24 cellular contexts compared by ENCODE assay signal in genomic region chr12:114407034-114407420, GRCh38. TPM values are rescaled to one million over a fixed set of nuclear protein-coding genes. Genes with fewer than 3 reads are reported as not detected.
DNase-seq lines count a peak whose midpoint lies in the region; ATAC-seq and TF ChIP-seq lines count a peak whose summit lies in the region.
"Had no signal": no experiment of that assay in that cellular context is flagged by ENCODE, and none has a peak within 500 bp of the region (broad histone marks: within the 10 kb centered on the region; RNA-seq: fewer than 3 reads in every experiment).

No MANE protein-coding gene starts in this region.

- TSS peak; percentile 33 for BruUV-seq in IMR-90 (replicated peaks; lab: Mats Ljungman, UMichigan)

- H3K79me1 ChIP-seq in IMR-90 (ENCODE audit: low read depth in 1 of 2, low read length in 2 of 2), result 0 out of 4 replicates have a peak, but pooled peaks cover 0 to 7% of the 10 kb centered on the region in 2 experiments

- peak overlapping the region; percentile 72 for H3K56ac ChIP-seq in IMR-90 (ENCODE audit: extremely low read depth, insufficient read depth, low read length)

- H3K36me3 ChIP-seq in cardiac muscle cell (no peaks in the 10 kb centered on the region), IMR-90 (ENCODE audit: control insufficient read depth, insufficient read depth, low read length) (peaks cover 5% of the 10 kb centered on the region; the same call in 1 of the 2 replicates), hepatocyte (replicated peaks; ENCODE audit: insufficient read depth, low read depth) (no peaks in the 10 kb centered on the region), upper lobe of left lung (no peaks in the 10 kb centered on the region)
- H3K36me3 ChIP-seq: prostate gland, transverse colon had no signal

- peaks cover 85% of the 10 kb centered on the region for H3K79me2 ChIP-seq in hepatocyte

- no CpG with 5 or more reads among the region's 8 CpGs for WGBS in IMR-90 (ENCODE audit: extremely low coverage in 2 of 2, insufficient read length in 1 of 2), 2 experiments
- 18% methylated on average over 8 of the region's 8 CpGs for WGBS in hepatocyte (ENCODE audit: low lambda C conversion rate, missing lambda C conversion rate)
- 25 to 29% methylated on average over 7 to 8 of the region's 8 CpGs for WGBS in upper lobe of left lung, 2 donors

- H3K4me2 ChIP-seq in IMR-90 (ENCODE audit: low read depth, low read length), result peak overlapping the region; percentile 72
- peak overlapping the region; percentile 86 for H3K4me2 ChIP-seq in hepatocyte
- H3K4me2 ChIP-seq: KMS-11 had no signal

- peak overlapping the region; percentile 99 for H3K23ac ChIP-seq in IMR-90 (ENCODE audit: low read depth, low read length)

- no peak for ATAC-seq in IMR-90 (ENCODE audit: low read depth)
- no peak for ATAC-seq in upper lobe of left lung (ENCODE audit: low FRiP score in 2 of 2)
- ATAC-seq: PC-3 had no signal

- no peak for TF ChIP-seq RAD21 in IMR-90 (IDR thresholded peaks at IDR 0.05; ENCODE audit: low read length)

- peak overlapping the region; percentile 4 for H2AK9ac ChIP-seq in IMR-90 (replicated peaks; ENCODE audit: low read depth, low read length, poor library complexity)

- H3K4me3 ChIP-seq in cardiac muscle cell (peak overlapping the region; percentile 97), IMR-90 (ENCODE audit: insufficient read depth, low read depth, low read length) (peak overlapping the region; percentile 97), hepatocyte (peak overlapping the region; percentile 38), upper lobe of left lung (peak overlapping the region in 3 of 4 donors; percentile 37 to 53 (median 53))
- H3K4me3 ChIP-seq: transverse colon had no signal

- POLR2A ChIA-PET in IMR-90 (lab: Charles Lee; ENCODE audit: unreplicated experiment), result interaction anchor here (0.6 kb wide), 1 partner anchor 70 kb away, joined by 6 read pairs; no protein-coding TSS in a partner anchor

- H3K4ac ChIP-seq in IMR-90 (ENCODE audit: low read depth, low read length), result peak overlapping the region; percentile 97

- H3K9me2 ChIP-seq in hepatocyte (replicated peaks; ENCODE audit: insufficient read depth), result no peaks in the 10 kb centered on the region

- dilution Hi-C loops in IMR-90 (cut with HindIII; ENCODE audit: low sequenced_read_pairs, unreplicated experiment), result no loop called here

- H2AK5ac ChIP-seq in IMR-90 (ENCODE audit: low read depth, low read length), result peak overlapping the region; percentile 47; the same call in 1 of the 2 replicates

- H3K9me3 ChIP-seq in cardiac muscle cell (ENCODE audit: low read depth), result no peaks in the 10 kb centered on the region
- H3K9me3 ChIP-seq in IMR-90 (ENCODE audit: control insufficient read depth, insufficient read depth, low read length), result no peaks in the 10 kb centered on the region
- H3K9me3 ChIP-seq in hepatocyte (ENCODE audit: low read depth), result no peaks in the 10 kb centered on the region
- no peaks in the 10 kb centered on the region for H3K9me3 ChIP-seq in upper lobe of left lung
- H3K9me3 ChIP-seq: prostate gland, transverse colon had no signal

- in situ Hi-C loops in IMR-90 (cut with MboI; ENCODE audit: low sequenced_read_pairs), result loop anchor here (25.0 kb wide), 2 partner anchors 930 to 1220 kb away; partner anchors contain the start of genes DDX54 and RITA1

- peak overlapping the region; percentile 93 for H3K27ac ChIP-seq in cardiac muscle cell
- H3K27ac ChIP-seq in IMR-90 (ENCODE audit: insufficient read depth, low read length), result peak overlapping the region; percentile 100
- H3K27ac ChIP-seq in hepatocyte, result peak overlapping the region; percentile 93
- peak overlapping the region; percentile 77 to 89 (median 86) for H3K27ac ChIP-seq in upper lobe of left lung
- H3K27ac ChIP-seq: KMS-11, transverse colon had no signal

- TF ChIP-seq CTCF in cardiac muscle cell (IDR thresholded peaks at IDR 0.05; ENCODE audit: low read depth, low read length), result no peak
- no peak for TF ChIP-seq CTCF in IMR-90 (conservative IDR thresholded peaks at IDR 0.05; ENCODE audit: low read depth, low read length)
- TF ChIP-seq CTCF in hepatocyte (IDR thresholded peaks at IDR 0.05; ENCODE audit: poor library complexity), result no peak
- no peak for TF ChIP-seq CTCF in upper lobe of left lung (IDR thresholded peaks at IDR 0.05)

- DNase-seq in cardiac muscle cell (ENCODE audit: low read depth in 1 of 2, low spot score in 1 of 2), result no peak
- no peak for DNase-seq in cardiac septum (ENCODE audit: low spot score)
- peak; percentile 36 for DNase-seq in IMR-90
- DNase-seq in hepatocyte (ENCODE audit: low spot score), result no peak
- DNase-seq in upper lobe of left lung, result no peak
- no peak for DNase-seq in NCI-H128 (lab: John Stamatoyannopoulos, UW; ENCODE audit: unreplicated experiment)
- DNase-seq in SW480 (ENCODE audit: low spot score), result no peak
- no peak for DNase-seq in H4 (ENCODE audit: low spot score)
- DNase-seq: activated CD4-positive, alpha-beta T cell treated with anti-CD3 and anti-CD28 coated beads, Interleukin-2, amount 10 ng/mL, durations not matched to agents 7 days and 5 days; activated gamma-delta T cell; C1 segment of cervical spinal cord; Calu3; MV-4-11; NCI-H1694 treated with DMSO at 0.1 percent for 48 hours; NCI-H82; PC-3; SIG-M5; small intestine; stimulated activated CD4-positive, alpha-beta T cell treated with anti-CD3 and anti-CD28 coated beads, Interleukin-2, amount 100 ng/mL, for 48 hours; transverse colon had no signal

- H3K9ac ChIP-seq in IMR-90 (ENCODE audit: low read depth, low read length), result peak overlapping the region; percentile 99
- H3K9ac ChIP-seq: KMS-11 had no signal

- peak overlapping the region; percentile 88 for H2BK120ac ChIP-seq in IMR-90 (ENCODE audit: low read depth, low read length)

- peak overlapping the region; percentile 95 for H2BK5ac ChIP-seq in IMR-90 (ENCODE audit: low read depth, low read length, poor library complexity, severe bottlenecking)

- peak overlapping the region; percentile 6; the same call in 2 of the 3 replicates for H2BK15ac ChIP-seq in IMR-90 (ENCODE audit: low read depth, low read length)

- peak overlapping the region; percentile 16 for H4K5ac ChIP-seq in IMR-90 (ENCODE audit: low read depth, low read length)

- peak overlapping the region; percentile 66 for H3K18ac ChIP-seq in IMR-90 (ENCODE audit: low read depth, low read length)

- peak overlapping the region; percentile 90 for H4K91ac ChIP-seq in IMR-90 (ENCODE audit: insufficient read depth, low read depth, low read length)

- H3K4me1 ChIP-seq in cardiac muscle cell (ENCODE audit: low read depth), result peaks cover 26% of the 10 kb centered on the region
- H3K4me1 ChIP-seq in IMR-90 (ENCODE audit: control insufficient read depth, insufficient read depth, low read length), result peaks cover 8% of the 10 kb centered on the region
- H3K4me1 ChIP-seq in hepatocyte (ENCODE audit: insufficient read depth), result no peaks in the 10 kb centered on the region
- H3K4me1 ChIP-seq in upper lobe of left lung, result peaks cover 0 to 14% (median 10%) of the 10 kb centered on the region in 4 donors
- H3K4me1 ChIP-seq: prostate gland had no signal

- H4K20me1 ChIP-seq in IMR-90 (ENCODE audit: insufficient read depth, low read length), result peaks cover 3% of the 10 kb centered on the region; the same call in 1 of the 2 replicates
- no peaks in the 10 kb centered on the region for H4K20me1 ChIP-seq in hepatocyte (ENCODE audit: insufficient read depth, poor library complexity, severe bottlenecking)

- TF ChIP-seq POLR2A in IMR-90 (IDR thresholded peaks at IDR 0.05; ENCODE audit: low read depth, low read length), result no peak
- no peak for TF ChIP-seq POLR2A in upper lobe of left lung (IDR thresholded peaks at IDR 0.05)

- peak overlapping the region; percentile 4 to 47; a peak in 2 of 4 replicates for H4K8ac ChIP-seq in IMR-90 (ENCODE audit: low read depth in 2 of 2, low read length in 2 of 2)

- intact Hi-C loops in cardiac septum (cut with DNase I), result no loop called here
- intact Hi-C loops in IMR-90 (cut with micrococcal nuclease), result loop anchor here (1.0 kb wide), 1 partner anchor 97 kb away; no protein-coding TSS in a partner anchor

- H2BK20ac ChIP-seq in IMR-90 (ENCODE audit: low read depth, low read length), result peak overlapping the region; percentile 2

- H3K9me1 ChIP-seq in IMR-90 (ENCODE audit: insufficient read depth, low read length), result no peaks in the 10 kb centered on the region

- TF ChIP-seq EP300 in upper lobe of left lung (IDR thresholded peaks at IDR 0.05), result no peak

- H3K27me3 ChIP-seq in cardiac muscle cell (peaks cover 80% of the 10 kb centered on the region), IMR-90 (ENCODE audit: control insufficient read depth, insufficient read depth, low read length) (no peaks in the 10 kb centered on the region), hepatocyte (peaks cover 98% of the 10 kb centered on the region), upper lobe of left lung (peaks cover 0 to 63% (median 21%) of the 10 kb centered on the region in 4 donors)

- H3K14ac ChIP-seq in IMR-90 (replicated peaks; ENCODE audit: low read depth, low read length), result peak overlapping the region; percentile 80

- H2AFZ ChIP-seq in IMR-90 (replicated peaks; ENCODE audit: low read length, poor library complexity), result peak overlapping the region; percentile 2
- no peak overlapping the region for H2AFZ ChIP-seq in hepatocyte

- CTCF ChIA-PET in IMR-90 (lab: Yijun Ruan, JAX), result interaction anchor here (0.7 kb wide), 1 partner anchor 24 kb away, joined by 3 read pairs; no protein-coding TSS in a partner anchor

TF ChIP-seq in IMR-90, 13 proteins besides CTCF, POLR2A, EP300 and RAD21 (continues in another document):
- TF ChIP-seq RCOR1 (IDR thresholded peaks at IDR 0.05; ENCODE audit: insufficient replicate concordance, low read length) (no peak), CHD1 (IDR thresholded peaks at IDR 0.05; ENCODE audit: low read depth, low read length) (no peak), FOS (IDR thresholded peaks at IDR 0.05; ENCODE audit: low read depth, low read length) (no peak), SMC3 (IDR thresholded peaks at IDR 0.05; ENCODE audit: low read depth, low read length) (no peak), CEBPB (IDR thresholded peaks at IDR 0.05; ENCODE audit: low read depth, low read length) (no peak)

RNA-seq across cellular contexts. Expression of gene TBX5, which starts 1.1 kb away (rescaled TPM):
- total RNA-seq in cardiac muscle cell (108 and 109 TPM in 2 replicates), cardiac septum (34.6 TPM), IMR-90 (2012; rRNA removed) (10.8 and 13.3 TPM in 2 replicates), hepatocyte (12.3 and 13.0 TPM in 2 replicates), upper lobe of left lung (10 to 100 TPM in 5 of 6 donors, 1 to 10 TPM in 1; 9.7 to 24.0 (median 17.9) TPM)
- polyA plus RNA-seq in cardiac muscle cell (83.3 and 110 TPM in 2 replicates), IMR-90 (2012; rRNA removed) (14.7 and 16.6 TPM in 2 replicates), hepatocyte (6.3 and 10.8 TPM in 2 replicates)
- polyA plus RNA-seq in IMR-90 (2012; cell fraction: cytosol; rRNA removed), result 8.9 and 16.8 TPM in 2 replicates
- 36.1 and 51.2 TPM in 2 replicates for polyA plus RNA-seq in IMR-90 (2012; cell fraction: nucleus; rRNA removed; ENCODE audit: low replicate concordance)
- not detected in 2 replicates for total RNA-seq in H4 (2014; rRNA removed; shearing (Covaris generic))
- total RNA-seq: activated CD4-positive, alpha-beta T cell treated with anti-CD3 and anti-CD28 coated beads, Interleukin-2, amount 10 ng/mL, durations not matched to agents 7 days and 5 days; Calu3; dermis microvascular lymphatic vessel endothelial cell; PC-3; T-helper 1 cell treated with Interleukin-12 subunit alpha and Interleukin-12 subunit beta and Interleukin-4 antibody, amounts not matched to agents 30 ng/mL and 1 ng/mL, for 36 hours; transverse colon had no signal
- polyA plus RNA-seq: small intestine had no signal

Comparison
In these comparisons a context has a peak if more than half of its experiments do, and no peak if none do; other contexts are left out.
1. H3K4me3 ChIP-seq: peak in every context shown above with its lines; median percentile 97 in cardiac muscle cell; 97 in IMR-90; 53 in upper lobe of left lung; 38 in hepatocyte.
2. RNA of gene TBX5, which starts 1.1 kb away (total RNA-seq): 108 to 109 TPM in cardiac muscle cell, 34.6 TPM in cardiac septum (single experiment), 9.7 to 24.0 TPM in upper lobe of left lung, 10.8 to 13.3 TPM in IMR-90 and 12.3 to 13.0 TPM in hepatocyte; not detected in H4; every median in the first group is over 10 times any median in the second.
3. Peak in every context shown above with its lines, with median percentiles within 50 percentile points of each other: H3K27ac ChIP-seq.